Comparison of ENCODE assay signal across 8 cellular contexts in genomic region chr3:18425641-18426403, GRCh38. TPM values are rescaled to one million over a fixed set of nuclear protein-coding genes. Genes with fewer than 3 reads are reported as not detected.
DNase-seq lines count a peak whose midpoint lies in the region; ATAC-seq and TF ChIP-seq lines count a peak whose summit lies in the region.

No MANE protein-coding gene starts in this region.

- WGBS in prostate gland: 1% methylated on average over 46 of the region's 51 CpGs

- no peaks in the 10 kb centered on the region for H3K9me2 ChIP-seq in PC-9 (ENCODE audit: insufficient read depth)

- H2AFZ ChIP-seq in PC-9: peak overlapping the region; percentile 98

- H3F3A ChIP-seq in PC-9 (ENCODE audit: insufficient read depth, low read depth): peaks cover 4% of the 10 kb centered on the region; the same call in 1 of the 2 replicates

- H3K36me3 ChIP-seq in A673 (ENCODE audit: insufficient read depth, low read length, poor library complexity, severe bottlenecking) (no peaks in the 10 kb centered on the region), PC-9 (ENCODE audit: low read depth) (no peaks in the 10 kb centered on the region), cardiac muscle cell (no peaks in the 10 kb centered on the region), prostate gland (no peaks in the 10 kb centered on the region), vagina (no peaks in the 10 kb centered on the region)

- H3K9me3 ChIP-seq in A673 (ENCODE audit: low read depth, low read length, poor library complexity, severe bottlenecking) (no peaks in the 10 kb centered on the region), PC-9 (ENCODE audit: insufficient read depth, low read depth) (no peaks in the 10 kb centered on the region), cardiac muscle cell (ENCODE audit: low read depth) (no peaks in the 10 kb centered on the region), prostate gland (no peaks in the 10 kb centered on the region), vagina (no peaks in the 10 kb centered on the region)

- TF ChIP-seq CTCF in A673 (conservative IDR thresholded peaks at IDR 0.05; ENCODE audit: low read depth, low read length) (no peak), PC-9 (conservative IDR thresholded peaks at IDR 0.05) (no peak), cardiac muscle cell (IDR thresholded peaks at IDR 0.05; ENCODE audit: low read depth, low read length) (no peak), prostate gland (IDR thresholded peaks at IDR 0.05) (no peak), vagina (IDR thresholded peaks at IDR 0.05) (no peak)

- H3K27ac ChIP-seq in A673 (ENCODE audit: low read depth, low read length, poor library complexity, severe bottlenecking): no peak overlapping the region
- H3K27ac ChIP-seq in PC-9: peak overlapping the region; percentile 50
- peak overlapping the region; percentile 84 for H3K27ac ChIP-seq in cardiac muscle cell
- H3K27ac ChIP-seq in prostate gland: peak overlapping the region; percentile 91 to 94
- peak overlapping the region; percentile 80 for H3K27ac ChIP-seq in vagina

- H3K4me1 ChIP-seq in A673 (ENCODE audit: insufficient read depth, low read length, poor library complexity, severe bottlenecking): peaks cover 4% of the 10 kb centered on the region
- peaks cover 26% of the 10 kb centered on the region for H3K4me1 ChIP-seq in PC-9 (replicated peaks; ENCODE audit: insufficient read depth)
- peaks cover 10% of the 10 kb centered on the region for H3K4me1 ChIP-seq in cardiac muscle cell (ENCODE audit: low read depth)
- H3K4me1 ChIP-seq in prostate gland (replicated peaks): no peaks in the 10 kb centered on the region
- H3K4me1 ChIP-seq in vagina: peaks cover 24% of the 10 kb centered on the region

- H3K4me3 ChIP-seq in A673 (ENCODE audit: low read depth, low read length, poor library complexity, severe bottlenecking): peak overlapping the region; percentile 73
- H3K4me3 ChIP-seq in PC-9: peak overlapping the region; percentile 86
- peak overlapping the region; percentile 91 for H3K4me3 ChIP-seq in cardiac muscle cell
- H3K4me3 ChIP-seq in prostate gland: peak overlapping the region; percentile 73 to 91
- peak overlapping the region; percentile 78 to 92 for H3K4me3 ChIP-seq in vagina

- H3K79me2 ChIP-seq in PC-9 (ENCODE audit: low read depth): peaks cover 10% of the 10 kb centered on the region; the same call in 1 of the 2 replicates

- no peak for TF ChIP-seq POLR2A in prostate gland (IDR thresholded peaks at IDR 0.05)
- no peak for TF ChIP-seq POLR2A in vagina (IDR thresholded peaks at IDR 0.05)

- H3K27me3 ChIP-seq in A673 (replicated peaks; ENCODE audit: insufficient read depth, low read depth, low read length, poor library complexity) (peaks cover 16% of the 10 kb centered on the region), PC-9 (ENCODE audit: insufficient read depth, low read depth) (no peaks in the 10 kb centered on the region), cardiac muscle cell (no peaks in the 10 kb centered on the region), prostate gland (replicated peaks; ENCODE audit: insufficient read depth) (no peaks in the 10 kb centered on the region), vagina (no peaks in the 10 kb centered on the region)

- POLR2A ChIA-PET in A673 (lab: Charles Lee; ENCODE audit: low non-redundant PET) (no interaction called here), PC-9 (lab: Charles Lee; ENCODE audit: unreplicated experiment) (interaction anchor here (0.6 kb wide), 1 partner anchor 19 kb away, joined by 5 read pairs; no protein-coding TSS in a partner anchor)

- no peaks in the 10 kb centered on the region for H4K20me1 ChIP-seq in PC-9 (ENCODE audit: insufficient read depth)

- no peak for DNase-seq in A673 (ENCODE audit: low spot score)
- peak; percentile 39 to 58 for DNase-seq in PC-9
- peak; percentile 64 for DNase-seq in activated gamma-delta T cell treated with anti-CD3 and anti-CD28 coated beads, Interleukin-2, amount 50 U/mL, for 16 hours (ENCODE audit: low read depth)
- peak; percentile 15 to 71 for DNase-seq in cardiac muscle cell (ENCODE audit: low read depth in 1 of 2, low spot score in 1 of 2)
- DNase-seq in prostate gland (ENCODE audit: low spot score): peak; percentile 64
- DNase-seq in vagina (ENCODE audit: extremely low spot score in 2 of 2): no peak
- DNase-seq in A172 (ENCODE audit: low spot score): no peak

- ATAC-seq in HG02759 (IDR thresholded peaks at IDR 0.05; ENCODE audit: unreplicated experiment): peak; percentile 25

- CTCF ChIA-PET in A673 (lab: Charles Lee): no interaction called here
- CTCF ChIA-PET in PC-9 (lab: Charles Lee): no interaction called here

- no TSS peak for BruUV-seq in A673 (replicated peaks; lab: Mats Ljungman, UMichigan)
- BruUV-seq in PC-9 (replicated peaks; lab: Mats Ljungman, UMichigan): no TSS peak

- H3K4me2 ChIP-seq in PC-9: peak overlapping the region; percentile 95

- intact Hi-C loops in A673 (cut with micrococcal nuclease; ENCODE audit: unreplicated experiment): no loop called here
- intact Hi-C loops in PC-9 (cut with micrococcal nuclease; ENCODE audit: unreplicated experiment): loop anchor here (2.0 kb wide), 1 partner anchor 333 kb away; no protein-coding TSS in a partner anchor
- intact Hi-C loops in prostate gland (cut with DNase I): no loop called here
- intact Hi-C loops in vagina (cut with DNase I): no loop called here

RNA-seq across cellular contexts. Expression of gene SATB1, which starts 0.7 kb away (rescaled TPM):
- total RNA-seq in A673 (2021) (5.2 and 5.9 TPM in 2 replicates), PC-9 (2021) (25.4 and 28.7 TPM in 2 replicates), cardiac muscle cell (33.2 and 52.2 TPM in 2 replicates), prostate gland (10 to 100 TPM; 51.7 to 62.2 TPM), vagina (51.3 TPM)
- 15.9 and 25.6 TPM in 2 replicates for polyA plus RNA-seq in cardiac muscle cell
- 3.7 and 6.3 TPM in 2 replicates for total RNA-seq in A172 (2014; rRNA removed; shearing (Covaris generic))

Comparison
In these comparisons a context has a peak if more than half of its experiments do, and no peak if none do; other contexts are left out.
1. DNase-seq: peak in PC-9 (2 of 2), activated gamma-delta T cell treated with anti-CD3 and anti-CD28 coated beads, Interleukin-2, amount 50 U/mL, for 16 hours (single experiment), cardiac muscle cell (2 of 2) and prostate gland (single experiment); none in A673 (single experiment), vagina (0 of 2) and A172 (single experiment).
2. Peak in every context shown above with its lines, with median percentiles within 50 percentile points of each other: H3K4me3 ChIP-seq.